ENCODE assay signal across 11 cellular contexts in the genomic region with DNA sequence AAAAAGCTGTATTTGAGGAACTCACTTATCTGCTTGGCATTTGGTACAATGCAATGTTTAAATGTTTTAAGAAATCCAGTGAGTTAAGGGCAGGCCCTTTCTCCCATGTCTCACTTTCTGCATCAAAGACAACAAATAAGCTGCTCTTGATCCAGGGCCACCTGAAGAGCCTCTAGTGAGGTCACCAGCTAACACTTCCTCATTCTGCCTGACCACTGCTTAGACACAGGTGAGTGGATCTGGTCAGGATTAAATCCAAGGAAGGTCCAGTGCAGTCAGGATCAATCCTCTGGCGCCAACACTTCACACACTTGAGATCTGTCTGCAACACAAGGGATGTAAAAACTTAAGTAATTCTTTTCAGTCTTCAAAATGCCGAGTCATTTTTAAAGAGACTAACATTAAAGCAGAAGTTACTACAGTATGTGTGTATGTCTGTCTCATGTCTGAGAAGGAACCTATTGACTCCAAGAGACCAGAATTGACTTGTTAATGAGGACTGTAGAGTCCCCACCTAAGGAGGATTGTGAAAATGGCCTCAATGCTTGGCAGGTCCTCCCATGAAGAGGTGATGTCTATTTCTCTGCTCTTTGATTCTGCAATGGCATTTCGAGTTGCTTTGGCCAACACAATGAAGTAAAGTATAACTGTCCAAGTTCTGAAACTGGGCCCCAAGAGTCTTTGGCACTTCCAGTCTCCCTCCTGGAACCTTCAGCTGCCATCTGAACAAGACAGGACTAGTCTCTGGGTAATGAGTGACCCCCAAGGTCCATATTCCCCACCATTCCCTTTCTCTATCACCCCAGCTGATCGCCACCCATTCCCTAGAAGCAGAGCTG. TPM values are rescaled to one million over a fixed set of nuclear protein-coding genes. Genes with fewer than 3 reads are reported as not detected.
DNase-seq lines count a peak whose midpoint lies in the region; ATAC-seq, FAIRE-seq and TF ChIP-seq lines count a peak whose summit lies in the region.
"Had no signal": no experiment of that assay in that cellular context is flagged by ENCODE, and none has a peak within 500 bp of the region (broad histone marks: within the 10 kb centered on the region; RNA-seq: fewer than 3 reads in every experiment).

No MANE protein-coding gene starts in this region.

- H3K4me1 ChIP-seq in SK-N-SH (ENCODE audit: control insufficient read depth in 1 of 2, insufficient read depth in 2 of 2, low read depth in 1 of 2, low read length in 1 of 2), result peaks cover 20 to 27% of the 10 kb centered on the region in 2 experiments
- H3K4me1 ChIP-seq in H1 (replicated peaks in 1 of 4; ENCODE audit: control insufficient read depth in 3 of 4, insufficient read depth in 4 of 4, low read length in 3 of 4), result peaks cover 1 to 10% (median 8%) of the 10 kb centered on the region in 4 experiments; a peak in 6 of 7 replicates
- H3K4me1 ChIP-seq in thoracic aorta (ENCODE audit: control insufficient read depth in 1 of 2, low read depth in 2 of 2), result peaks cover 45 to 86% of the 10 kb centered on the region in 2 donors

- peak overlapping the region in 1 of 2 experiments; percentile 14; a peak in 1 of 4 replicates for H3K27ac ChIP-seq in SK-N-SH (ENCODE audit: low read depth in 2 of 2, low read length in 1 of 2)
- H3K27ac ChIP-seq in H1 (ENCODE audit: low read depth, low read length), result no peak overlapping the region
- H3K27ac ChIP-seq in thoracic aorta, result peak overlapping the region; percentile 76 to 82

- H3K36me3 ChIP-seq in SK-N-SH (replicated peaks in 1 of 2; ENCODE audit: control insufficient read depth in 1 of 2, insufficient read depth in 2 of 2, low read length in 1 of 2), result peaks cover 1 to 4% of the 10 kb centered on the region in 2 experiments
- peaks cover 0 to 3% (median 0%) of the 10 kb centered on the region in 4 experiments; a peak in 1 of 8 replicates for H3K36me3 ChIP-seq in H1 (ENCODE audit: control insufficient read depth in 2 of 4, insufficient read depth in 4 of 4, low read length in 3 of 4)
- H3K36me3 ChIP-seq in thoracic aorta, result no peaks in the 10 kb centered on the region

- no peak overlapping the region for H3K23ac ChIP-seq in H1 (ENCODE audit: insufficient read length)

- H3K4me3 ChIP-seq in SK-N-SH (ENCODE audit: low read depth in 2 of 2, low read length in 1 of 2), result no peak overlapping the region
- no peak overlapping the region for H3K4me3 ChIP-seq in H1 (ENCODE audit: extremely low read depth in 1 of 4, insufficient read depth in 2 of 4, low read depth in 3 of 4, low read length in 4 of 4)
- H3K4me3 ChIP-seq in thoracic aorta, result no peak overlapping the region

- 94% methylated on average over 4 of the region's 4 CpGs for WGBS in SK-N-SH (ENCODE audit: low lambda C conversion rate)
- 82% methylated on average over 4 of the region's 4 CpGs; no CpG with 5 or more reads in 1 of the 2 experiments for WGBS in H1 (ENCODE audit: extremely low coverage in 1 of 2, insufficient coverage in 1 of 2, insufficient read length in 1 of 2, insufficient replicate concordance in 2 of 2, low coverage in 1 of 2, low lambda C conversion rate in 2 of 2, missing lambda C conversion rate in 1 of 2), 2 experiments

- no peaks in the 10 kb centered on the region for H3K23me2 ChIP-seq in H1 (ENCODE audit: low read depth, low read length)

- H2BK20ac ChIP-seq in H1 (ENCODE audit: low read length), result no peak overlapping the region

- H4K20me1 ChIP-seq in SK-N-SH (ENCODE audit: insufficient read depth), result no peaks in the 10 kb centered on the region; the same call in 1 of the 2 replicates
- H4K20me1 ChIP-seq in H1 (replicated peaks in 1 of 2; ENCODE audit: control insufficient read depth in 1 of 2, insufficient read depth in 2 of 2, low read length in 2 of 2), result no peaks in the 10 kb centered on the region

- TF ChIP-seq CTCF in SK-N-SH (IDR thresholded peaks at IDR 0.05), result no peak
- no peak for TF ChIP-seq CTCF in H1 (IDR thresholded peaks at IDR 0.05; ENCODE audit: control extremely low read depth in 1 of 3, insufficient read depth in 1 of 3, low read depth in 1 of 3, low read length in 3 of 3)
- TF ChIP-seq CTCF in thoracic aorta (IDR thresholded peaks at IDR 0.05), result no peak
- no peak for TF ChIP-seq CTCF in omental fat pad (IDR thresholded peaks at IDR 0.05)

- no peak overlapping the region for H2AK5ac ChIP-seq in H1 (ENCODE audit: low read depth, low read length)

- H3K79me2 ChIP-seq in SK-N-SH (ENCODE audit: insufficient read depth) (peaks cover 99% of the 10 kb centered on the region), H1 (ENCODE audit: control insufficient read depth in 1 of 2, insufficient read depth in 2 of 2, low read length in 2 of 2) (peaks cover 0 to 51% of the 10 kb centered on the region in 2 experiments; a peak in 2 of 4 replicates)

- POLR2A ChIA-PET in SK-N-SH (lab: Yijun Ruan, JAX) (no interaction called here), H1 (lab: Charles Lee; ENCODE audit: partially characterized antibody) (interaction anchor here (1.3 kb wide), 1 partner anchor 16 kb away, joined by 3 read pairs; no protein-coding TSS in a partner anchor)

- H3K14ac ChIP-seq in H1 (ENCODE audit: insufficient read length), result no peak overlapping the region

- no peak for TF ChIP-seq POLR2A in H1 (IDR thresholded peaks at IDR 0.05; ENCODE audit: control extremely low read depth in 1 of 2, low read depth in 2 of 2, low read length in 2 of 2)

- H3K9me3 ChIP-seq in SK-N-SH (no peaks in the 10 kb centered on the region), H1 (ENCODE audit: insufficient read depth in 2 of 2, low read depth in 1 of 2, low read length in 1 of 2) (no peaks in the 10 kb centered on the region), thoracic aorta (no peaks in the 10 kb centered on the region)

- no peaks in the 10 kb centered on the region for H3K9me2 ChIP-seq in SK-N-SH

- no peak overlapping the region for H4K8ac ChIP-seq in H1 (ENCODE audit: extremely low read depth, insufficient read depth, low read length)

- TF ChIP-seq RAD21 in SK-N-SH (IDR thresholded peaks at IDR 0.05; ENCODE audit: low read length), result no peak
- no peak for TF ChIP-seq RAD21 in H1 (IDR thresholded peaks at IDR 0.05 in 1 of 2, conservative IDR thresholded peaks at IDR 0.05 in 1 of 2; ENCODE audit: low read depth in 2 of 2, low read length in 2 of 2)

- H3K9ac ChIP-seq in SK-N-SH (no peak overlapping the region), H1 (replicated peaks in 1 of 4; ENCODE audit: extremely low read depth in 1 of 4, low read depth in 3 of 4, low read length in 3 of 4) (no peak overlapping the region)

- H2BK15ac ChIP-seq in H1 (ENCODE audit: low read length), result no peak overlapping the region

- no peak overlapping the region for H4K91ac ChIP-seq in H1 (replicated peaks; ENCODE audit: insufficient read length, low read length)

- no peak overlapping the region for H3K56ac ChIP-seq in H1 (replicated peaks; ENCODE audit: insufficient read length, low read depth, low read length)

- peaks cover 7% of the 10 kb centered on the region for H3F3A ChIP-seq in SK-N-SH (replicated peaks; ENCODE audit: insufficient read depth)

- H4K5ac ChIP-seq in H1 (ENCODE audit: insufficient read length, low read depth, low read length), result no peak overlapping the region

- H2AFZ ChIP-seq in SK-N-SH (ENCODE audit: low read depth) (no peak overlapping the region), H1 (ENCODE audit: low read length) (no peak overlapping the region)

- ATAC-seq in SK-N-SH treated with all-trans-retinoic acid at 6 μM for 48 hours, result no peak
- peak; percentile 29 for ATAC-seq in HG03469 (IDR thresholded peaks at IDR 0.05; ENCODE audit: unreplicated experiment)
- no peak for ATAC-seq in thoracic aorta (ENCODE audit: insufficient number of reproducible peaks, low FRiP score, low read depth)
- no peak for ATAC-seq in omental fat pad (ENCODE audit: low FRiP score)

- H2BK12ac ChIP-seq in H1 (ENCODE audit: low read depth, low read length), result no peak overlapping the region

- no peak overlapping the region for H3K18ac ChIP-seq in H1 (ENCODE audit: extremely low read depth, low read length)

- peaks cover 3% of the 10 kb centered on the region for H3K79me1 ChIP-seq in H1 (ENCODE audit: low read depth, low read length)

- H3K27me3 ChIP-seq in SK-N-SH (ENCODE audit: insufficient read depth), result no peaks in the 10 kb centered on the region
- H3K27me3 ChIP-seq in H1 (replicated peaks in 1 of 4; ENCODE audit: control insufficient read depth in 3 of 4, extremely low read depth in 1 of 4, insufficient read depth in 3 of 4, low read length in 3 of 4), result no peaks in the 10 kb centered on the region
- no peaks in the 10 kb centered on the region for H3K27me3 ChIP-seq in thoracic aorta (replicated peaks; ENCODE audit: insufficient read depth)

- no peak overlapping the region for H2BK5ac ChIP-seq in H1 (ENCODE audit: low read depth, low read length)

- no peak for FAIRE-seq in H1 (lab: Jason Lieb, UNC)
- FAIRE-seq: TTC549 had no signal

- CTCF ChIA-PET in SK-N-SH (lab: Yijun Ruan, JAX) (interaction anchor here (0.9 to 1.5 kb wide), 2 partner anchors 9 to 17 kb away, joined by 3 to 5 read pairs; no protein-coding TSS in a partner anchor), H1 (lab: Charles Lee; ENCODE audit: partially characterized antibody) (interaction anchor here (1.5 kb wide), 1 partner anchor 8 kb away, joined by 3 read pairs; no protein-coding TSS in a partner anchor)

- peak overlapping the region; percentile 12 for H3K4ac ChIP-seq in H1 (replicated peaks; ENCODE audit: insufficient read length, low read depth, low read length)

- DNase-seq in SK-N-SH (no peak), H1 (ENCODE audit: low read depth in 1 of 2, low spot score in 2 of 2) (no peak), thoracic aorta (ENCODE audit: low spot score) (no peak), omental fat pad (ENCODE audit: low spot score) (no peak), NCI-H1930 (lab: John Stamatoyannopoulos, UW) (no peak), COLO829 (ENCODE audit: low spot score) (no peak)
- DNase-seq: natural killer cell, NCI-H446 treated with DMSO at 0.1 percent for 48 hours had no signal

- no peak for TF ChIP-seq EP300 in SK-N-SH (IDR thresholded peaks at IDR 0.05; ENCODE audit: borderline replicate concordance in 1 of 2, low read depth in 1 of 2, low read length in 1 of 2)
- no peak for TF ChIP-seq EP300 in H1 (IDR thresholded peaks at IDR 0.05; ENCODE audit: borderline replicate concordance in 1 of 2, low read depth in 2 of 2, low read length in 2 of 2)

- H3K4me2 ChIP-seq in SK-N-SH (no peak overlapping the region), H1 (ENCODE audit: insufficient read depth in 1 of 2, low read depth in 2 of 2, low read length in 2 of 2) (no peak overlapping the region)

- no peak overlapping the region for H2BK120ac ChIP-seq in H1 (replicated peaks; ENCODE audit: low read depth, low read length)

RNA-seq across cellular contexts. Expression of a gene that starts 43.1 kb away (rescaled TPM):
- polyA plus RNA-seq in SK-N-SH (2012; rRNA removed) (22.9 and 23.5 TPM in 2 replicates), H1 (2011; rRNA removed) (14.4 and 16.5 TPM in 2 replicates)
- polyA plus RNA-seq in SK-N-SH (2012; cell fraction: cytosol; rRNA removed), result 22.5 and 24.7 TPM in 2 replicates
- 14.7 and 18.0 TPM in 2 replicates for polyA plus RNA-seq in SK-N-SH (2012; cell fraction: nucleus; rRNA removed)
- total RNA-seq in H1 (2021; fragmentation: NEBNext Ultra II Directional; extraction: Animal tissue kit (Norgen Biotek cat#: 25700)), result 48.3 and 51.9 TPM in 2 replicates
- 12.2 TPM for polyA plus RNA-seq in H1 (2011; cell fraction: cytosol; rRNA removed)
- polyA plus RNA-seq in H1 (2011; cell fraction: nucleus; rRNA removed), result 21.2 TPM
- 12.1 to 15.9 TPM (median 14.9 TPM) in 4 replicates for polyA plus RNA-seq in H1 (2012, experiment 1 of 2)
- polyA plus RNA-seq in H1 (2012, experiment 2 of 2), result 2.5 TPM
- polyA plus RNA-seq in H1 (2013, experiment 1 of 2), result 22.8 TPM
- 25.6 TPM for polyA plus RNA-seq in H1 (2013, experiment 2 of 2)
- polyA minus RNA-seq in H1 (2011; rRNA and poly(A)+ RNA removed), result 33.3 and 34.7 TPM in 2 replicates
- polyA minus RNA-seq in H1 (2011; cell fraction: cytosol; rRNA and poly(A)+ RNA removed), result 19.2 TPM
- polyA minus RNA-seq in H1 (2011; cell fraction: nucleus; rRNA and poly(A)+ RNA removed), result 74.4 TPM
- total RNA-seq in thoracic aorta (10 to 100 TPM; 85.3 to 96.7 TPM), omental fat pad (10 to 100 TPM; 35.6 to 50.4 (median 42.8) TPM)
